In the genomic region with DNA sequence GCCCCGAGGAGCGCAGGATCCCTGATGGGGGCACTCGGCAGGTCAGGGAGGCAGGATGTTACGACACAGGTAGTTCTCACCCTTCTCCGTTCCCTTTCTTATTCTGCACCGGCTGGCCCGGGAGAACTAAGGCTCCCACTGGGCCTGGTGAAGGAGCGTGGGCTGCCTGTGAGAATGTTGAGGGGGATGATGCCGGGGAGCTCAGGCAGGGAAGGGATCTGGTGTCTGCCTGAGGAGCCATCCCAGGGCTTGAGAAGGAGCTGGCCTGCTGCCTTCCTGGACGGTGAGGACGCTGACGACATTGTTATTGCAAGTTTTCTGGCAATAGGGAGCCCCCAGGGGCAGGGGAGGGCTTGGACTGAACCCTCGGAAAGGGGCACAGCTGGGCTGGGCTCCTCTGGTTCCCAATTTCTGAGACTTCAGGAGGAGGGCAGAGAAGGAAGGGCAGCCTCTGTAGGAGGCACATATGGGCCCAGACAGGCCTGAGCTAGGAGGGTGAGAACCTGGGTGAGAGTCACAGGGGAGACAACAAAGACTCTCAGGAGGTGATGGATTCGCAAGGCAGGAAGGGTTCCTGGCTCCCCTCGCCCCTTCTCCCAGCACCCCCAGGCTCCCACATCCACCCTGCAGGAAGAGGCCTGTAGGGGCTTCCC, we compare ENCODE assay signal across 17 cellular contexts. TPM values are rescaled to one million over a fixed set of nuclear protein-coding genes. Genes with fewer than 3 reads are reported as not detected.
DNase-seq lines count a peak whose midpoint lies in the region; ATAC-seq and TF ChIP-seq lines count a peak whose summit lies in the region.
"Had no signal": no experiment of that assay in that cellular context is flagged by ENCODE, and none has a peak within 500 bp of the region (broad histone marks: within the 10 kb centered on the region; RNA-seq: fewer than 3 reads in every experiment).

No MANE protein-coding gene starts in this region.

- no peaks in the 10 kb centered on the region for H3K9me3 Mint-ChIP-seq in progenitor cell of endocrine pancreas (ENCODE audit: low read depth)
- no peaks in the 10 kb centered on the region for H3K9me3 Mint-ChIP-seq in type B pancreatic cell
- H3K9me3 Mint-ChIP-seq: stimulated activated naive CD8-positive, alpha-beta T cell treated with anti-CD3 and anti-CD28 coated beads, Interleukin-15, amount 100 ng/mL, for 72 hours had no signal

- DNase-seq in body of pancreas: peak in 2 of 4 donors; percentile 14 to 30
- peak; percentile 72 for DNase-seq in left cardiac atrium
- DNase-seq in progenitor cell of endocrine pancreas (ENCODE audit: low spot score, unreplicated experiment): no peak
- DNase-seq in type B pancreatic cell (ENCODE audit: extremely low spot score, unreplicated experiment): no peak
- no peak for DNase-seq in dermis blood vessel endothelial cell
- DNase-seq in NCI-H526 (lab: John Stamatoyannopoulos, UW): no peak
- DNase-seq in OCI-LY7 (ENCODE audit: low spot score): no peak
- DNase-seq: activated CD4-positive, alpha-beta T cell treated with anti-CD3 and anti-CD28 coated beads for 36 hours; activated CD8-positive, alpha-beta memory T cell treated with anti-CD3 and anti-CD28 coated beads, Interleukin-2, amount 10 ng/mL, durations not matched to agents 7 days and 5 days; BE2C; Caco-2; NCI-H1105; NCI-H2171 treated with DMSO at 0.1 percent for 48 hours; nucleus accumbens; stimulated activated naive CD8-positive, alpha-beta T cell treated with anti-CD3 and anti-CD28 coated beads, Interleukin-15, amount 100 ng/mL, for 72 hours had no signal

- H3K27me3 ChIP-seq in body of pancreas: no peaks in the 10 kb centered on the region

- no peak overlapping the region for H2AFZ ChIP-seq in OCI-LY7 (ENCODE audit: low read length)

- H3K27me3 Mint-ChIP-seq in progenitor cell of endocrine pancreas (no peaks in the 10 kb centered on the region), type B pancreatic cell (no peaks in the 10 kb centered on the region)
- H3K27me3 Mint-ChIP-seq: activated CD4-positive, alpha-beta T cell treated with anti-CD3 and anti-CD28 coated beads for 36 hours had no signal

- POLR2A ChIA-PET in OCI-LY7 (lab: Charles Lee): interaction anchor here (0.7 kb wide), 1 partner anchor 7 kb away, joined by 3 read pairs; no protein-coding TSS in a partner anchor

- no peaks in the 10 kb centered on the region for H3K36me3 Mint-ChIP-seq in progenitor cell of endocrine pancreas (ENCODE audit: insufficient read depth)
- peaks cover 7% of the 10 kb centered on the region for H3K36me3 Mint-ChIP-seq in type B pancreatic cell
- H3K36me3 Mint-ChIP-seq: activated CD8-positive, alpha-beta memory T cell treated with anti-CD3 and anti-CD28 coated beads, Interleukin-2, amount 10 ng/mL, durations not matched to agents 7 days and 5 days had no signal

- CTCF ChIA-PET in OCI-LY7 (lab: Charles Lee; ENCODE audit: unreplicated experiment): no interaction called here

- peak overlapping the region; percentile 33 for H3K27ac Mint-ChIP-seq in progenitor cell of endocrine pancreas
- peak overlapping the region; percentile 29 for H3K27ac Mint-ChIP-seq in type B pancreatic cell
- H3K27ac Mint-ChIP-seq: activated CD4-positive, alpha-beta T cell treated with anti-CD3 and anti-CD28 coated beads for 36 hours; activated CD8-positive, alpha-beta memory T cell treated with anti-CD3 and anti-CD28 coated beads, Interleukin-2, amount 10 ng/mL, durations not matched to agents 7 days and 5 days; stimulated activated naive CD8-positive, alpha-beta T cell treated with anti-CD3 and anti-CD28 coated beads, Interleukin-15, amount 100 ng/mL, for 72 hours had no signal

- H3K27ac ChIP-seq in body of pancreas (no peak overlapping the region), OCI-LY7 (ENCODE audit: low read depth, low read length, poor library complexity, severe bottlenecking) (no peak overlapping the region)
- H3K27ac ChIP-seq: KMS-11 had no signal

- no peaks in the 10 kb centered on the region for H4K20me1 ChIP-seq in OCI-LY7 (ENCODE audit: insufficient read depth, low read length)

- H3K4me2 ChIP-seq in OCI-LY7 (ENCODE audit: low read length): no peak overlapping the region
- H3K4me2 ChIP-seq: KMS-11 had no signal

- H3K4me1 Mint-ChIP-seq in progenitor cell of endocrine pancreas (ENCODE audit: low read depth) (no peaks in the 10 kb centered on the region), type B pancreatic cell (ENCODE audit: unreplicated experiment) (peaks cover 19% of the 10 kb centered on the region)
- H3K4me1 Mint-ChIP-seq: activated CD4-positive, alpha-beta T cell treated with anti-CD3 and anti-CD28 coated beads for 36 hours; activated CD8-positive, alpha-beta memory T cell treated with anti-CD3 and anti-CD28 coated beads, Interleukin-2, amount 10 ng/mL, durations not matched to agents 7 days and 5 days; stimulated activated naive CD8-positive, alpha-beta T cell treated with anti-CD3 and anti-CD28 coated beads, Interleukin-15, amount 100 ng/mL, for 72 hours had no signal

- intact Hi-C loops in body of pancreas (cut with DNase I) (no loop called here), left cardiac atrium (cut with DNase I) (no loop called here), OCI-LY7 (cut with micrococcal nuclease; ENCODE audit: unreplicated experiment) (no loop called here)

- H3K4me1 ChIP-seq in body of pancreas (no peaks in the 10 kb centered on the region), OCI-LY7 (ENCODE audit: insufficient read depth, low read length, poor library complexity, severe bottlenecking) (no peaks in the 10 kb centered on the region)
- H3K4me1 ChIP-seq: BE2C, Caco-2 had no signal

- H3K4me3 Mint-ChIP-seq in progenitor cell of endocrine pancreas (ENCODE audit: low read depth): no peak overlapping the region
- H3K4me3 Mint-ChIP-seq in type B pancreatic cell: no peak overlapping the region
- H3K4me3 Mint-ChIP-seq: activated CD4-positive, alpha-beta T cell treated with anti-CD3 and anti-CD28 coated beads for 36 hours; activated CD8-positive, alpha-beta memory T cell treated with anti-CD3 and anti-CD28 coated beads, Interleukin-2, amount 10 ng/mL, durations not matched to agents 7 days and 5 days; stimulated activated naive CD8-positive, alpha-beta T cell treated with anti-CD3 and anti-CD28 coated beads, Interleukin-15, amount 100 ng/mL, for 72 hours had no signal

- no peaks in the 10 kb centered on the region for H3K79me2 ChIP-seq in OCI-LY7 (ENCODE audit: insufficient read depth, low read depth, low read length)

- TF ChIP-seq CTCF in body of pancreas (IDR thresholded peaks at IDR 0.05): no peak
- no peak for TF ChIP-seq CTCF in progenitor cell of endocrine pancreas (IDR thresholded peaks at IDR 0.05; ENCODE audit: unreplicated experiment)
- TF ChIP-seq CTCF in type B pancreatic cell (conservative IDR thresholded peaks at IDR 0.05): no peak
- no peak for TF ChIP-seq CTCF in OCI-LY7 (conservative IDR thresholded peaks at IDR 0.05; ENCODE audit: low read length)

- 59 to 65% methylated on average over 15 of the region's 15 CpGs for WGBS in body of pancreas, 2 donors

- H3K4me3 ChIP-seq in body of pancreas: no peak overlapping the region
- H3K4me3 ChIP-seq in OCI-LY7 (ENCODE audit: low read depth, low read length, poor library complexity, severe bottlenecking): no peak overlapping the region

- no peaks in the 10 kb centered on the region for H3K9me3 ChIP-seq in body of pancreas
- H3K9me3 ChIP-seq in OCI-LY7 (ENCODE audit: low read length): no peaks in the 10 kb centered on the region
- H3K9me3 ChIP-seq: BE2C, Caco-2 had no signal

- H3K36me3 ChIP-seq in body of pancreas (replicated peaks in 1 of 2; ENCODE audit: insufficient read depth in 1 of 2, low read depth in 2 of 2) (no peaks in the 10 kb centered on the region), OCI-LY7 (ENCODE audit: insufficient read depth, low read length) (no peaks in the 10 kb centered on the region)
- H3K36me3 ChIP-seq: BE2C had no signal

- H3K9me2 ChIP-seq in OCI-LY7 (ENCODE audit: insufficient read depth, low read length): no peaks in the 10 kb centered on the region

- peak; percentile 38 for ATAC-seq in body of pancreas
- peak; percentile 64 to 83 for ATAC-seq in left cardiac atrium
- ATAC-seq in HG02870 (IDR thresholded peaks at IDR 0.05; ENCODE audit: unreplicated experiment): no peak
- ATAC-seq: activated CD4-positive, alpha-beta T cell treated with anti-CD3 and anti-CD28 coated beads for 36 hours; activated CD8-positive, alpha-beta memory T cell treated with anti-CD3 and anti-CD28 coated beads, Interleukin-2, amount 10 ng/mL, durations not matched to agents 7 days and 5 days; stimulated activated naive CD8-positive, alpha-beta T cell treated with anti-CD3 and anti-CD28 coated beads, Interleukin-15, amount 100 ng/mL, for 72 hours had no signal

- no peak for TF ChIP-seq POLR2A in body of pancreas (IDR thresholded peaks at IDR 0.05)

- no TSS peak for BruUV-seq in OCI-LY7 (replicated peaks; lab: Mats Ljungman, UMichigan)

RNA-seq across cellular contexts. Expression of a gene that starts 32.7 kb away (rescaled TPM):
- total RNA-seq in body of pancreas: under 1 TPM in 1 of 2 donors, not detected in 1; 0.52 TPM
- 10 to 100 TPM in 1 of 2 donors, 1 to 10 TPM in 1; 2.0 to 10.3 TPM for total RNA-seq in left cardiac atrium
- total RNA-seq in progenitor cell of endocrine pancreas: 0.38 and 0.67 TPM in 2 replicates
- total RNA-seq in type B pancreatic cell (ENCODE audit: low replicate concordance): 0.14 and 0.68 TPM in 2 replicates
- total RNA-seq in dermis blood vessel endothelial cell: 0.34 TPM in 1 of 2 replicates, not detected in the other
- not detected in 2 replicates for total RNA-seq in OCI-LY7 (2014; rRNA removed; shearing (Covaris generic))
- not detected in 2 replicates for total RNA-seq in OCI-LY7 (2022)
- total RNA-seq: Caco-2 had no signal

RNA-seq across cellular contexts. Expression of a gene that starts 38.2 kb away (rescaled TPM):
- 10 to 100 TPM; 24.9 to 36.6 TPM for total RNA-seq in body of pancreas
- total RNA-seq in left cardiac atrium: 100 to 1,000 TPM; 143 to 158 TPM
- total RNA-seq in progenitor cell of endocrine pancreas: 10.3 and 14.6 TPM in 2 replicates
- total RNA-seq in type B pancreatic cell (ENCODE audit: low replicate concordance): 20.8 and 22.2 TPM in 2 replicates
- 4.6 and 4.8 TPM in 2 replicates for total RNA-seq in dermis blood vessel endothelial cell
- 1.7 and 7.1 TPM in 2 replicates for total RNA-seq in OCI-LY7 (2014; rRNA removed; shearing (Covaris generic))
- total RNA-seq in OCI-LY7 (2022): 9.2 and 10.5 TPM in 2 replicates

RNA-seq across cellular contexts. Expression of a gene that starts 56.3 kb away (rescaled TPM):
- total RNA-seq in body of pancreas (10 to 100 TPM; 57.7 to 77.3 TPM), left cardiac atrium (100 to 1,000 TPM; 177 to 235 TPM), progenitor cell of endocrine pancreas (6.6 and 8.4 TPM in 2 replicates), type B pancreatic cell (ENCODE audit: low replicate concordance) (5.3 and 9.2 TPM in 2 replicates), dermis blood vessel endothelial cell (1.2 and 2.6 TPM in 2 replicates), OCI-LY7 (2022) (3.7 and 4.2 TPM in 2 replicates)
- total RNA-seq in OCI-LY7 (2014; rRNA removed; shearing (Covaris generic)): 2.5 and 2.9 TPM in 2 replicates

RNA-seq across cellular contexts. Expression of a gene that starts 57.1 kb away (rescaled TPM):
- total RNA-seq in body of pancreas (10 to 100 TPM; 26.5 to 32.3 TPM), left cardiac atrium (10 to 100 TPM; 35.4 to 36.2 TPM), progenitor cell of endocrine pancreas (89.4 and 95.0 TPM in 2 replicates), type B pancreatic cell (ENCODE audit: low replicate concordance) (95.8 and 99.3 TPM in 2 replicates), dermis blood vessel endothelial cell (13.4 and 20.5 TPM in 2 replicates), OCI-LY7 (2022) (122 and 125 TPM in 2 replicates)
- 44.8 and 57.7 TPM in 2 replicates for total RNA-seq in OCI-LY7 (2014; rRNA removed; shearing (Covaris generic))

RNA-seq across cellular contexts. Expression of a gene that starts 59.1 kb away (rescaled TPM):
- total RNA-seq in body of pancreas (1 to 10 TPM; 1.0 to 1.6 TPM), left cardiac atrium (1 to 10 TPM; 2.6 TPM), progenitor cell of endocrine pancreas (8.4 and 8.7 TPM in 2 replicates), type B pancreatic cell (ENCODE audit: low replicate concordance) (8.4 and 10.1 TPM in 2 replicates), dermis blood vessel endothelial cell (6.9 and 8.3 TPM in 2 replicates), OCI-LY7 (2022) (8.2 and 8.4 TPM in 2 replicates)
- 10.1 and 11.6 TPM in 2 replicates for total RNA-seq in OCI-LY7 (2014; rRNA removed; shearing (Covaris generic))
